In genomic region chr21:25848309-25848708, GRCh38 we compare ENCODE assay signal across 6 cellular contexts.
"Had no signal": no experiment of that assay in that cellular context is flagged by ENCODE, and none has a peak within 500 bp of the region (broad histone marks: within the 10 kb centered on the region; RNA-seq: fewer than 3 reads in every experiment).

No MANE protein-coding gene starts in this region.

- DNase-seq: IMR-90, KBM-7, KG1 had no signal

- H3K4me3 ChIP-seq: K562 had no signal

- H3K27ac ChIP-seq: HL-60, KMS-11 had no signal
